22 cellular contexts compared by ENCODE assay signal in the genomic region with DNA sequence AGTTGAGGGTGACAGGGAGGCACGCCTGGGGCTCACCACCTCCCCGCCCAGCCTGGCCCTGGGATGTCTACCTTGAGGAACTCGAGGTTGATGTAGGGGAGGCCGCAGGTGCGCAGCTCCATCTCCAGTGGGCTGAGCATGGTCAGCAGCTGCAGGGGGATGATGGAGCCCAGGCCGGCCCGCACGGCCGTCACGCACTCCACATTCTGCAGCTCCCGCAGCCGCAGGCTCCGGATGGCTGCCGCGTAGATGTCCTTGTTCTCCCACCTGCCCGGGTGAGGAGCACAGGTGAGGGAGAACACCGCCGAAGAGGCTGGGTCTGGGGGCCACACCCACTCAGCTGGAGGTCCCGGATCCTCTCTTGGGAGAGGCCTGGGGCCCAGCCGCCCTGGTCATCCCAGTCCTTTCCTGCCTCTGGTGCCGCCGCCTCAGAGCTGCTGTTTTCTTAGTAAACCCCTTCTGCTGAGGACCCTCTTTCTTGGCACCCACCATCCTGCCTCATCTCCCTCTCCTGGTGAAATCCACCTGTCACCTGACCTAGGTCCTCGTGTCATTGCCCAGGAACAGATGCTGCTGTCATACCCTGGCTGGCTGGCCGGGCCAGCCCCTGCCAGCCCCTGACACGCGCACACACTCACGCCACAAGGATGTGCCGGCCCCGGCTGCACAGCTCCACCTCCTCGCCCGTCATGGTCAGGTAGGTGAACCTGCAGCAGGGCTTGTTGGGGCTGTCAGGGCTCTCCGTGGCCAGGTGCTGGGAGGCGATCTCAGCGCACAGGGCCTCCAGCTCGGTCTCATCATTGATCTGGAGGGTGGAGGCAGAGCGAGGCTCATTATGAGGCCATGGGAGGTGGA. TPM values are rescaled to one million over a fixed set of nuclear protein-coding genes. Genes with fewer than 3 reads are reported as not detected.
DNase-seq lines count a peak whose midpoint lies in the region; ATAC-seq and TF ChIP-seq lines count a peak whose summit lies in the region.
"Had no signal": no experiment of that assay in that cellular context is flagged by ENCODE, and none has a peak within 500 bp of the region (broad histone marks: within the 10 kb centered on the region; RNA-seq: fewer than 3 reads in every experiment).

No MANE protein-coding gene starts in this region.

- 95 to 96% methylated on average over 36 of the region's 36 CpGs for WGBS in sigmoid colon, 2 donors
- WGBS in aorta, 2 donors = 96% methylated on average over 35 to 36 of the region's 36 CpGs

- no peaks in the 10 kb centered on the region for H3K4me1 ChIP-seq in sigmoid colon
- no peaks in the 10 kb centered on the region for H3K4me1 ChIP-seq in aorta (ENCODE audit: control insufficient read depth in 1 of 2, insufficient read depth in 2 of 2, low read length in 2 of 2)
- H3K4me1 ChIP-seq: Caco-2 had no signal

- peaks cover 21 to 79% (median 38%) of the 10 kb centered on the region in 4 donors for H3K36me3 ChIP-seq in sigmoid colon
- H3K36me3 ChIP-seq in aorta (ENCODE audit: control insufficient read depth in 1 of 2, insufficient read depth in 2 of 2, low read length in 1 of 2) = peaks cover 5 to 8% of the 10 kb centered on the region in 2 donors

- no peak for TF ChIP-seq CTCF in sigmoid colon (IDR thresholded peaks at IDR 0.05)

- TF ChIP-seq EP300 in sigmoid colon (IDR thresholded peaks at IDR 0.05) = no peak

- H3K27me3 ChIP-seq in sigmoid colon = no peaks in the 10 kb centered on the region
- H3K27me3 ChIP-seq in aorta (ENCODE audit: control insufficient read depth in 1 of 2, insufficient read depth in 2 of 2, low read length in 1 of 2) = no peaks in the 10 kb centered on the region
- H3K27me3 ChIP-seq: BLaER1 had no signal

- no peak overlapping the region for H3K4me3 ChIP-seq in sigmoid colon
- no peak overlapping the region for H3K4me3 ChIP-seq in aorta (ENCODE audit: low read length in 2 of 2)
- H3K4me3 ChIP-seq: BLaER1 had no signal

- intact Hi-C loops in Right ventricle myocardium superior (cut with DNase I) (no loop called here), left ventricle myocardium superior (cut with micrococcal nuclease) (no loop called here), sigmoid colon (cut with DNase I) (loop anchor here (10.0 kb wide), 1 partner anchor 219 kb away; no protein-coding TSS in a partner anchor), aorta (cut with DNase I) (no loop called here)

- H3K27ac ChIP-seq in sigmoid colon (no peak overlapping the region), aorta (ENCODE audit: low read depth in 1 of 2, low read length in 2 of 2) (no peak overlapping the region)
- H3K27ac ChIP-seq: 22Rv1, BLaER1 had no signal

- DNase-seq in Right ventricle myocardium superior (peak; percentile 26), left ventricle myocardium superior (no peak), islet precursor cell (peak; percentile 54), sigmoid colon (peak; percentile 57), aorta (peak; percentile 32 to 75), HCEC 1CT (no peak), SW480 (ENCODE audit: low spot score) (no peak)
- DNase-seq: ACHN, DMS153, H9, Kasumi-1, NCI-H1694, NCI-H2081, NCI-H2171, NCI-H345, NCI-H524, NCI-H82 had no signal

- H3K9me3 ChIP-seq in sigmoid colon (no peaks in the 10 kb centered on the region), aorta (ENCODE audit: control insufficient read depth, low read length) (no peaks in the 10 kb centered on the region)
- H3K9me3 ChIP-seq: Caco-2 had no signal

- no peak for TF ChIP-seq POLR2A in sigmoid colon (IDR thresholded peaks at IDR 0.05)

- ATAC-seq in Right ventricle myocardium superior (ENCODE audit: poor library complexity) = no peak
- ATAC-seq in left ventricle myocardium superior = no peak
- ATAC-seq in aorta (ENCODE audit: low FRiP score) = no peak
- no peak for ATAC-seq in HG02588 (IDR thresholded peaks at IDR 0.05; ENCODE audit: unreplicated experiment)
- ATAC-seq: Panc1 had no signal

RNA-seq across cellular contexts. Expression of a gene that starts 38.3 kb away (rescaled TPM):
- total RNA-seq in Right ventricle myocardium superior (17.4 TPM), left ventricle myocardium superior (18.7 TPM), sigmoid colon (10 to 100 TPM; 42.1 to 90.8 (median 74.7) TPM), aorta (10 to 100 TPM; 21.2 to 35.5 TPM)
- polyA plus RNA-seq in sigmoid colon (10 to 100 TPM; 17.4 to 42.1 (median 17.6) TPM), aorta (10 to 100 TPM in 1 of 2 donors, 1 to 10 TPM in 1; 8.9 to 26.0 TPM)

RNA-seq across cellular contexts. Expression of a gene that starts 55.1 kb away (rescaled TPM):
- total RNA-seq in Right ventricle myocardium superior (14.7 TPM), left ventricle myocardium superior (17.8 TPM), sigmoid colon (10 to 100 TPM; 21.6 to 26.6 (median 22.5) TPM), aorta (10 to 100 TPM; 23.4 to 27.5 TPM)
- polyA plus RNA-seq in sigmoid colon (1 to 10 TPM in 2 of 3 donors, under 1 TPM in 1; 0.60 to 6.5 (median 1.6) TPM), aorta (1 to 10 TPM; 2.1 to 5.1 TPM)

Comparison
In these comparisons a context has a peak if more than half of its experiments do, and no peak if none do; other contexts are left out.
1. DNase-seq: peak in Right ventricle myocardium superior (single experiment), islet precursor cell (single experiment), sigmoid colon (single experiment) and aorta (2 of 2); none in left ventricle myocardium superior (single experiment), HCEC 1CT (single experiment) and SW480 (single experiment).